In the genomic region with DNA sequence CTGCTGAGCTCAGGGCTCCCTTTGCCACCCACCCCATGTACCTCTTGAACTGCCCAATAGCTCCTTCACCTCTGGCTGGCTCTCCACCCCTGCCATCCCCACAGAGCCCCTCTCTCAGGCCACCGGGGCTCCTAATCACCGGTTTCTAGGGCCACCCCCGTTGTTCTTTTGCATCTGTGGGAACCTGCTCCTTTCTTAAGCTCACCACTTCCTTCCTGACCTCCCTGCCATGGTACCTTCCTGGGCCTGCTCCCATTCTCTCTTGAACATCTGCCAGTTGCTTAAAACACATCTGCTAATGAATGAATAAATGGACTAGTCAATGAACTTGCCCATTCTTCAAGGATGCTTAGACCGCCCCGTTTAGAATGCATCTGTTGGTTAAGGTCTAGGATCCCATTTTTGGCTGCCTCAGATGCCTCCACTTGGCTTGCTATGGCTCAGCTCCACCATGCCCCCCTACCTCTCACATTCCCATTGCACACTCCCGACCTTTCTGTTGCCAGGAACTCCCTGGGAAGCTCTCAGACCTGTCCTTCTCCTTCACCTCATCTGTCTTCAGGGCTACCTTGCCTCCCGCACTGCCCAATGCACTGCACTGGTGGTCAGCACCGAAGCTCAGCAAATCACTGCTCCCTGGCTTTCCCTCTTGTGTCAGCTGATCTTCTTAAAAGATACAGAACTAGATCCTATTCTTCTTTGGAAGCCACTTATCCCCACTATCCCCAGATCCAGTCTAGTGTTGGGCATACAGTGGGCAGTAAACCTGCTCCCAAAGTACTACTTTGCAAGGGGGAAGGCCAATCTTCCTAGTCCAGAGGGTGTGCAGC, we compare ENCODE assay signal across 8 cellular contexts. TPM values are rescaled to one million over a fixed set of nuclear protein-coding genes. Genes with fewer than 3 reads are reported as not detected.
DNase-seq lines count a peak whose midpoint lies in the region; ATAC-seq, FAIRE-seq and TF ChIP-seq lines count a peak whose summit lies in the region.

No MANE protein-coding gene starts in this region.

- no peaks in the 10 kb centered on the region for H3K9me3 ChIP-seq in kidney (ENCODE audit: control insufficient read depth in 1 of 2, low read length in 2 of 2)

- peak overlapping the region; percentile 85 to 91 for H3K27ac ChIP-seq in kidney (ENCODE audit: low read depth in 2 of 2, low read length in 2 of 2)
- H3K27ac ChIP-seq in temporal lobe (ENCODE audit: low read depth, low read length): peak overlapping the region; percentile 100

- peaks cover 89% of the 10 kb centered on the region in 2 donors for H3K4me1 ChIP-seq in kidney (ENCODE audit: control insufficient read depth in 1 of 2, insufficient read depth in 1 of 2, low read depth in 1 of 2, low read length in 2 of 2)

- H3K4me1 Mint-ChIP-seq in activated naive CD8-positive, alpha-beta T cell treated with anti-CD3 and anti-CD28 coated beads for 36 hours: peaks cover 15% of the 10 kb centered on the region

- FAIRE-seq in kidney (lab: Jason Lieb, UNC): no peak

- H3K27ac Mint-ChIP-seq in activated naive CD8-positive, alpha-beta T cell treated with anti-CD3 and anti-CD28 coated beads for 36 hours: no peak overlapping the region

- no peak overlapping the region for H3K4me3 ChIP-seq in kidney (ENCODE audit: low read length in 2 of 2)

- DNase-seq in activated CD8-positive, alpha-beta memory T cell treated with anti-CD3 and anti-CD28 coated beads, Interleukin-2, amount 50 U/mL, for 48 hours: peak; percentile 44
- DNase-seq in activated CD8-positive, alpha-beta memory T cell treated with anti-CD3 and anti-CD28 coated beads for 24 hours: no peak
- no peak for DNase-seq in activated naive CD8-positive, alpha-beta T cell treated with anti-CD3 and anti-CD28 coated beads for 36 hours
- DNase-seq in kidney: no peak
- no peak for DNase-seq in activated gamma-delta T cell treated with Interleukin-2 at 50 U/mL for 16 hours
- DNase-seq in NCI-H524 treated with DMSO at 0.1 percent for 48 hours (lab: John Stamatoyannopoulos, UW): no peak

- no peak for TF ChIP-seq CTCF in kidney (IDR thresholded peaks at IDR 0.05; ENCODE audit: borderline replicate concordance, extremely low read depth, insufficient read depth)

- intact Hi-C loops in kidney (cut with DNase I): loop anchor here (5.0 kb wide), 1 partner anchor 53 kb away; no protein-coding TSS in a partner anchor

- ATAC-seq in HG02763 (IDR thresholded peaks at IDR 0.05; ENCODE audit: unreplicated experiment): no peak

- no peaks in the 10 kb centered on the region for H3K36me3 Mint-ChIP-seq in activated naive CD8-positive, alpha-beta T cell treated with anti-CD3 and anti-CD28 coated beads for 36 hours

- H3K4me3 Mint-ChIP-seq in activated naive CD8-positive, alpha-beta T cell treated with anti-CD3 and anti-CD28 coated beads for 36 hours: peak overlapping the region; percentile 47

- peaks cover 9% of the 10 kb centered on the region for H3K27me3 Mint-ChIP-seq in activated naive CD8-positive, alpha-beta T cell treated with anti-CD3 and anti-CD28 coated beads for 36 hours

- H3K9me3 Mint-ChIP-seq in activated naive CD8-positive, alpha-beta T cell treated with anti-CD3 and anti-CD28 coated beads for 36 hours: no peaks in the 10 kb centered on the region

- H3K36me3 ChIP-seq in kidney (ENCODE audit: control insufficient read depth in 1 of 2, insufficient read depth in 2 of 2, low read length in 2 of 2): peaks cover 62 to 94% of the 10 kb centered on the region in 2 donors

- H3K9ac ChIP-seq in kidney (ENCODE audit: low read length in 2 of 2): peak overlapping the region in 1 of 2 donors; percentile 40

RNA-seq across cellular contexts. Expression of gene AMOTL2, which starts 9.1 kb away (rescaled TPM):
- not detected for total RNA-seq in activated naive CD8-positive, alpha-beta T cell treated with anti-CD3 and anti-CD28 coated beads for 36 hours
- 83.5 TPM for total RNA-seq in kidney
- 19.5 TPM for polyA plus RNA-seq in kidney (ENCODE audit: insufficient read depth, low read depth, low replicate concordance)
- total RNA-seq in temporal lobe: 46.5 TPM

Comparison
In these comparisons a context has a peak if more than half of its experiments do, and no peak if none do; other contexts are left out.
1. RNA of gene AMOTL2, which starts 9.1 kb away (total RNA-seq): 83.5 TPM in kidney (single experiment) and 46.5 TPM in temporal lobe (single experiment); not detected in activated naive CD8-positive, alpha-beta T cell treated with anti-CD3 and anti-CD28 coated beads for 36 hours; every median in the first group is over 10 times any median in the second.